1 cellular context compared by ENCODE assay signal in the genomic region with DNA sequence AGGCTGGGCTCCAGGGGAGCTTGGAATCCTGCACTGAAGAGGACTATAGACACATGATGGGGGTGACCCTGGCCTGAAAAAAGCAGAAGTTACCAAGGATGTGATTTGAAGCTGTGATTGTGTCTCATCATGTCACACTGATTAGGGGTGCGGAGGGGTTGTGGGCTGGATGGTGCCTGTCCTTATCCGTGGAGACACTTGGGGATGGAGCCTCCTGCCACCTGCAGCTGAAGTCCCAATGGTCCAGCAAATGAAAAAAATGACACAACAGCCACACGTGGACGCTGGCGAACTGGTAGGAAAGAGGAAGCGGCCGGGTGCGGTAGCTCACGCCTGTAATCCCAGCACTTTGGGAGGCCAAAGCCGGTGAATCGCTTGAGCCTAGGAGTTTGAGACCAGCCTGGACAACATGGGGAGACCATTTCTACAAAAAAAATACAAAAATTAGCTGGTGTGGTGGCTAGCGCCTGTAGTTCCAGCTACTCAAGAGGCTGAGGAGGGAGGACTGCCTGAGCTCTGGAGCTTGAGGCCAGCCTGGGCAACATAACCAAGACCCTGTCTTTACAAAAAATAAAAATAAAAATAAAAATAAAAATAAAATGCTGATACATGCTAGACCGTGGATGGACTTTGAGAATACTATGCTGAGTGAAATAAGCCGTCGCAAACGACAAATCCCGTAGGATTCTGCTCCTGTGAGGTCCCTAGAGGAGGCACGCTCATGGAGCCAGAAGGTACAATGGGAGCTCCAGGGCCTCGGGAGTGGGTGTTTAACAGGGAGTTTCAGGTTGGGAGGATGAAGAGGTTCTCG.
A peak's percentile ranks its signal among the peaks of the same experiment; 100 is the strongest.
TF ChIP-seq lines count a peak whose summit lies in the region.

No MANE protein-coding gene starts in this region.

TF ChIP-seq in H1, 55 proteins besides CTCF, POLR2A, EP300 and RAD21:
- TF ChIP-seq KDM4A (IDR thresholded peaks at IDR 0.05; ENCODE audit: low read depth, low read length, severe bottlenecking) (peak; percentile 69), EZH2 (IDR thresholded peaks at IDR 0.05; ENCODE audit: low read depth, low read length, severe bottlenecking) (no peak), KDM1A (IDR thresholded peaks at IDR 0.05; ENCODE audit: borderline replicate concordance, low read length) (no peak), ASH2L (IDR thresholded peaks at IDR 0.05; ENCODE audit: low read length) (no peak)
TF ChIP-seq in H1: peak in this region for 1.
